ENCODE assay signal across 8 cellular contexts in the genomic region with DNA sequence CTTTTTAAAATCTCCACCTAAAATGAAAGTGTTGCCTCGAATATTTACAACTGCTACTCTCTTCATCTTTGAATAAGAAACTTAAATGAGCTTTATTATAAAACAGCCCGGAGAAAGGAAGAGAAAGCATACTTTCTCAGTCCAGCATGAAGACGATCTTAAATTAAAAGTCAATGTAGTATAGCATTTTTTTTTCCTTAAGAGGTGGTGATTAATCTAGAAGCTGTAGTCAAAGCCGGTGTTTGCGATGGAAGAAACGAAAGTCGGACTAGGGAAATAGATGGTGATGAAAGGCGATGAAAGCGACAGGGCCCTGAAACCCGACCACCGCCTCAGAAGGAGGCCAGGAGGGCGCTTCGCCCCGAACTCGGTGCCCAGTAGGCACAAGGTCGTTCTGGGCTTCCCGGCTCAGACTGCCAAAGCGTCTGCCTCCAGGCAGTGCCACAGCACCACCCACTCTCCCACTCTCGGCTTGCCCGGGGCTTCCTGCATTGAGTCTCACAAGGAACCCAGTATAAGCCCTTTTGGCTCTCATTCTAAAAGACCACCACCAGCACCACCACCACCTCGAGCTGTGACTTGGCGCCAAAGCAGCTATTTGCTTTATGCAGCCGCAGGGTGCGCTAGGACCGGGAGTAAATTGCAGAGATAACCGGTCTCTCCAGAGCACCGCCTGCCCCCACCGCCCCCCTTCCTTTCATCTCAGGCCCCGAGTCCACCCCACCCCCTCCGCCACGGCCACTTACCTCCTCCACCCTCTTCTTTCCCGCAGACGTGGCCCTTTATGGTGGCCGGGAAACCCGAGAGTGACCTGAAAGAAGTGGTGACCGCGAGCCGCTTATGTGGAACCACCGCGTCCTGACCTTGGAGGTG. TPM values are rescaled to one million over a fixed set of nuclear protein-coding genes. Genes with fewer than 3 reads are reported as not detected.
DNase-seq lines count a peak whose midpoint lies in the region; ATAC-seq and TF ChIP-seq lines count a peak whose summit lies in the region.

No MANE protein-coding gene starts in this region.

- H3K36me3 Mint-ChIP-seq in HFFc6 (ENCODE audit: low read depth) = no peaks in the 10 kb centered on the region; the same call in 1 of the 2 replicates

- peaks cover 64% of the 10 kb centered on the region for H3K27me3 Mint-ChIP-seq in HFFc6 (ENCODE audit: insufficient read depth)

- TF ChIP-seq POLR2A in ovary (IDR thresholded peaks at IDR 0.05) = peak; percentile 15

- WGBS in ovary, 3 donors = 0 to 1% (median 0%) methylated on average over 40 of the region's 40 CpGs

- no peak overlapping the region for H3K27ac Mint-ChIP-seq in HFFc6

- no peaks in the 10 kb centered on the region for H3K9me3 Mint-ChIP-seq in HFFc6

- H3K9me3 ChIP-seq in ovary = no peaks in the 10 kb centered on the region

- H3K4me3 ChIP-seq in AG10803 (ENCODE audit: low read length) = peak overlapping the region; percentile 68
- H3K4me3 ChIP-seq in ovary = peak overlapping the region; percentile 63

- TF ChIP-seq CTCF in AG10803 (conservative IDR thresholded peaks at IDR 0.05; ENCODE audit: low read length) (no peak), HFFc6 (IDR thresholded peaks at IDR 0.05) (no peak), foreskin keratinocyte (conservative IDR thresholded peaks at IDR 0.05) (no peak), ovary (IDR thresholded peaks at IDR 0.05) (no peak)

- TF ChIP-seq EP300 in ovary (IDR thresholded peaks at IDR 0.05) = no peak

- peak overlapping the region; percentile 85 for H3K4me3 Mint-ChIP-seq in HFFc6

- intact Hi-C loops in ovary (cut with DNase I) = loop anchor here in 1 of 4 donors (10.0 kb wide), 2 partner anchors 56 to 1076 kb away; a partner anchor contains a TSS

- no peaks in the 10 kb centered on the region for H3K36me3 ChIP-seq in ovary

- H3K27ac ChIP-seq in foreskin keratinocyte (no peak overlapping the region), ovary (peak overlapping the region; percentile 90 to 96)

- peaks cover 100% of the 10 kb centered on the region for H3K27me3 ChIP-seq in foreskin keratinocyte
- H3K27me3 ChIP-seq in ovary = no peaks in the 10 kb centered on the region

- DNase-seq in AG10803 (ENCODE audit: low read depth) (peak; percentile 18), HFFc6 (no peak), foreskin keratinocyte (peak in 1 of 2 donors; percentile 12), ovary (peak; percentile 70 to 80 (median 76)), GM19240 (ENCODE audit: insufficient read length, low spot score) (no peak)
- DNase-seq in activated CD8-positive, alpha-beta memory T cell treated with anti-CD3 and anti-CD28 coated beads, Interleukin-2, amount 50 U/mL, for 4 hours = peak; percentile 15

- ATAC-seq in foreskin keratinocyte (peak; percentile 32), GM21447 (IDR thresholded peaks at IDR 0.05; ENCODE audit: unreplicated experiment) (no peak), GM19328 (IDR thresholded peaks at IDR 0.05; ENCODE audit: unreplicated experiment) (no peak)

- H3K4me1 ChIP-seq in foreskin keratinocyte (no peaks in the 10 kb centered on the region), ovary (ENCODE audit: insufficient read depth) (peaks cover 9% of the 10 kb centered on the region)

- peaks cover 33% of the 10 kb centered on the region for H3K4me1 Mint-ChIP-seq in HFFc6 (ENCODE audit: low read depth)

RNA-seq across cellular contexts. Expression of a gene that starts 2.3 kb away (rescaled TPM):
- total RNA-seq in HFFc6 (2021; fragmentation: NEBNext Ultra II Directional; extraction: Animal tissue kit (Norgen Biotek cat#: 25700)) = not detected
- not detected in 2 replicates for total RNA-seq in foreskin keratinocyte
- not detected in 2 replicates for polyA plus RNA-seq in foreskin keratinocyte
- total RNA-seq in ovary = 10 to 100 TPM; 23.2 to 47.8 (median 39.3) TPM
- polyA plus RNA-seq in ovary = 10 to 100 TPM; 27.6 to 50.9 TPM

Comparison
In these comparisons a context has a peak if more than half of its experiments do, and no peak if none do; other contexts are left out.
1. DNase-seq: peak in AG10803 (single experiment), activated CD8-positive, alpha-beta memory T cell treated with anti-CD3 and anti-CD28 coated beads, Interleukin-2, amount 50 U/mL, for 4 hours (single experiment) and ovary (5 of 5); none in HFFc6 (single experiment) and GM19240 (single experiment).
2. RNA of a gene that starts 2.3 kb away (total RNA-seq): 23.2 to 47.8 TPM in ovary; not detected in HFFc6 and not detected in foreskin keratinocyte; every median in the first group is over 10 times any median in the second.